Comparison of ENCODE assay signal across 25 cellular contexts in genomic region chr11:94784884-94785283, GRCh38. TPM values are rescaled to one million over a fixed set of nuclear protein-coding genes. Genes with fewer than 3 reads are reported as not detected.
A peak's percentile ranks its signal among the peaks of the same experiment; 100 is the strongest.
DNase-seq lines count a peak whose midpoint lies in the region; ATAC-seq, FAIRE-seq and TF ChIP-seq lines count a peak whose summit lies in the region.
"Had no signal": no experiment of that assay in that cellular context is flagged by ENCODE, and none has a peak within 500 bp of the region (broad histone marks: within the 10 kb centered on the region; RNA-seq: fewer than 3 reads in every experiment).

No MANE protein-coding gene starts in this region.

- H3K9me3 ChIP-seq in left ventricle myocardium inferior (replicated peaks): no peaks in the 10 kb centered on the region
- H3K9me3 ChIP-seq in iPS-18a (ENCODE audit: control insufficient read depth, low read depth, low read length): no peaks in the 10 kb centered on the region
- H3K9me3 ChIP-seq in smooth muscle cell (replicated peaks; ENCODE audit: low read depth): no peaks in the 10 kb centered on the region

- no peak overlapping the region for H3K4me3 Mint-ChIP-seq in endothelial cell (ENCODE audit: unreplicated experiment)
- H3K4me3 Mint-ChIP-seq: CD4-positive, alpha-beta memory T cell had no signal

- ATAC-seq in Right ventricle myocardium superior (ENCODE audit: poor library complexity) (no peak), sciatic nerve (no peak)
- ATAC-seq: HepG2 had no signal

- no peak for TF ChIP-seq CTCF in left ventricle myocardium inferior (IDR thresholded peaks at IDR 0.05; ENCODE audit: borderline replicate concordance)
- TF ChIP-seq CTCF in endothelial cell (IDR thresholded peaks at IDR 0.05; ENCODE audit: unreplicated experiment): no peak
- TF ChIP-seq CTCF in smooth muscle cell (IDR thresholded peaks at IDR 0.05; ENCODE audit: borderline replicate concordance, insufficient read depth, poor library complexity, severe bottlenecking): no peak

- no peaks in the 10 kb centered on the region for H3K36me3 Mint-ChIP-seq in endothelial cell (ENCODE audit: low read depth, unreplicated experiment)
- H3K36me3 Mint-ChIP-seq: CD4-positive, alpha-beta memory T cell had no signal

- intact Hi-C loops in left ventricle myocardium inferior (cut with micrococcal nuclease): no loop called here
- intact Hi-C loops in Right ventricle myocardium superior (cut with DNase I): no loop called here
- intact Hi-C loops in sciatic nerve (cut with DNase I): no loop called here

- H3K36me3 ChIP-seq in left ventricle myocardium inferior (no peaks in the 10 kb centered on the region), iPS-18a (ENCODE audit: control insufficient read depth, low read depth, low read length) (no peaks in the 10 kb centered on the region), smooth muscle cell (ENCODE audit: low read depth) (no peaks in the 10 kb centered on the region)

- H3K27me3 Mint-ChIP-seq in endothelial cell (ENCODE audit: unreplicated experiment): no peaks in the 10 kb centered on the region

- DNase-seq in left ventricle myocardium inferior (no peak), Right ventricle myocardium superior (no peak), endothelial cell (ENCODE audit: low spot score) (no peak), smooth muscle cell (lab: John Stamatoyannopoulos, UW; ENCODE audit: unreplicated experiment) (no peak), urothelium cell line (ENCODE audit: low spot score) (no peak), NCI-H226 (no peak), sciatic nerve (ENCODE audit: low spot score) (no peak)
- DNase-seq: 8988T; ACHN; CD4-positive, alpha-beta memory T cell; COR-L47; HCEC 1CT; MV-4-11; NCI-H1105; NCI-H1436 treated with DMSO at 0.1 percent for 48 hours; NCI-H187 treated with DMSO at 0.1 percent for 48 hours; NCI-H526 treated with DMSO at 0.1 percent for 48 hours; RPMI8226; SHP77 had no signal

- H3F3A ChIP-seq in smooth muscle cell (ENCODE audit: low read depth): no peaks in the 10 kb centered on the region

- H3K4me2 ChIP-seq in smooth muscle cell: no peak overlapping the region

- H3K79me2 ChIP-seq in smooth muscle cell (ENCODE audit: low read depth): peaks cover 99% of the 10 kb centered on the region

- H3K27ac ChIP-seq in left ventricle myocardium inferior (replicated peaks) (peak overlapping the region; percentile 18), iPS-18a (ENCODE audit: low read length) (no peak overlapping the region), smooth muscle cell (ENCODE audit: low read depth) (peak overlapping the region; percentile 21)

- no peak overlapping the region for H2AFZ ChIP-seq in smooth muscle cell (ENCODE audit: low read depth)

- H3K9ac ChIP-seq in iPS-18a (ENCODE audit: low read length): peak overlapping the region; percentile 4
- no peak overlapping the region for H3K9ac ChIP-seq in smooth muscle cell (ENCODE audit: low read depth)

- H3K4me3 ChIP-seq in left ventricle myocardium inferior (no peak overlapping the region), iPS-18a (ENCODE audit: low read length) (no peak overlapping the region), smooth muscle cell (no peak overlapping the region)
- H3K4me3 ChIP-seq: K562 had no signal

- peak overlapping the region; percentile 68 for H3K27ac Mint-ChIP-seq in endothelial cell (ENCODE audit: unreplicated experiment)
- H3K27ac Mint-ChIP-seq: CD4-positive, alpha-beta memory T cell had no signal

- peaks cover 25% of the 10 kb centered on the region for H3K4me1 Mint-ChIP-seq in endothelial cell (ENCODE audit: unreplicated experiment)

- H3K27me3 ChIP-seq in left ventricle myocardium inferior (ENCODE audit: low read depth) (no peaks in the 10 kb centered on the region), iPS-18a (ENCODE audit: control insufficient read depth, insufficient read depth, low read length) (no peaks in the 10 kb centered on the region), smooth muscle cell (ENCODE audit: low read depth) (no peaks in the 10 kb centered on the region)

- peaks cover 98% of the 10 kb centered on the region for H4K20me1 ChIP-seq in smooth muscle cell (ENCODE audit: low read depth)

- FAIRE-seq in urothelium cell line (lab: Jason Lieb, UNC): no peak
- FAIRE-seq: GM18507, H1, HepG2, K562 had no signal

- H3K4me1 ChIP-seq in left ventricle myocardium inferior (peaks cover 93% of the 10 kb centered on the region), iPS-18a (ENCODE audit: control insufficient read depth, low read depth, low read length) (peaks cover 24% of the 10 kb centered on the region), smooth muscle cell (ENCODE audit: low read depth) (peaks cover 21% of the 10 kb centered on the region)

- no peaks in the 10 kb centered on the region for H3K9me3 Mint-ChIP-seq in endothelial cell (ENCODE audit: unreplicated experiment)

RNA-seq across cellular contexts. Expression of gene AMOTL1, which starts 16.7 kb away (rescaled TPM):
- total RNA-seq in left ventricle myocardium inferior: 61.1 TPM
- total RNA-seq in Right ventricle myocardium superior: 45.5 TPM
- total RNA-seq in endothelial cell (ENCODE audit: unreplicated experiment): 35.9 TPM
- total RNA-seq in smooth muscle cell: 61.0 and 63.5 TPM in 2 replicates
- polyA plus RNA-seq in smooth muscle cell: 23.4 and 23.8 TPM in 2 replicates
- 75.6 TPM for total RNA-seq in sciatic nerve
- total RNA-seq: HT-29 had no signal
